In the genomic region with DNA sequence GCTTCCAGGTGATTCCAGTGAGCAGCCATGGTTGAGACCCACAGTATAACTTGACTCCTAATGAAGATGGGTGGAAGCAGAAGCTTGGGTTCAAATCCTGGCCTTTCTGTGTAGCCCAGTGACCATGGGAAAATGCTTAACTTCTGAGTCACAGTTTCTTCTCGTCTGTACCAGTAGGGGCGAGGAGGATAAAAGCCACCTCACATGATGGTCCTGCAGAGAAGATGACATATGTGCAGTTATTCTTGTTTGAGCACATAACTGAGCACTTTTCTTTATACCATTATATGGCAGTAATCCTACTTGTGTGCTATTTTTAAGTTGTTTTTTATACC, we compare ENCODE assay signal across 1 cellular context.
TF ChIP-seq lines count a peak whose summit lies in the region.

No MANE protein-coding gene starts in this region.

TF ChIP-seq in HCT116, 20 proteins besides CTCF, POLR2A, EP300 and RAD21:
- TF ChIP-seq, protein P1, sequence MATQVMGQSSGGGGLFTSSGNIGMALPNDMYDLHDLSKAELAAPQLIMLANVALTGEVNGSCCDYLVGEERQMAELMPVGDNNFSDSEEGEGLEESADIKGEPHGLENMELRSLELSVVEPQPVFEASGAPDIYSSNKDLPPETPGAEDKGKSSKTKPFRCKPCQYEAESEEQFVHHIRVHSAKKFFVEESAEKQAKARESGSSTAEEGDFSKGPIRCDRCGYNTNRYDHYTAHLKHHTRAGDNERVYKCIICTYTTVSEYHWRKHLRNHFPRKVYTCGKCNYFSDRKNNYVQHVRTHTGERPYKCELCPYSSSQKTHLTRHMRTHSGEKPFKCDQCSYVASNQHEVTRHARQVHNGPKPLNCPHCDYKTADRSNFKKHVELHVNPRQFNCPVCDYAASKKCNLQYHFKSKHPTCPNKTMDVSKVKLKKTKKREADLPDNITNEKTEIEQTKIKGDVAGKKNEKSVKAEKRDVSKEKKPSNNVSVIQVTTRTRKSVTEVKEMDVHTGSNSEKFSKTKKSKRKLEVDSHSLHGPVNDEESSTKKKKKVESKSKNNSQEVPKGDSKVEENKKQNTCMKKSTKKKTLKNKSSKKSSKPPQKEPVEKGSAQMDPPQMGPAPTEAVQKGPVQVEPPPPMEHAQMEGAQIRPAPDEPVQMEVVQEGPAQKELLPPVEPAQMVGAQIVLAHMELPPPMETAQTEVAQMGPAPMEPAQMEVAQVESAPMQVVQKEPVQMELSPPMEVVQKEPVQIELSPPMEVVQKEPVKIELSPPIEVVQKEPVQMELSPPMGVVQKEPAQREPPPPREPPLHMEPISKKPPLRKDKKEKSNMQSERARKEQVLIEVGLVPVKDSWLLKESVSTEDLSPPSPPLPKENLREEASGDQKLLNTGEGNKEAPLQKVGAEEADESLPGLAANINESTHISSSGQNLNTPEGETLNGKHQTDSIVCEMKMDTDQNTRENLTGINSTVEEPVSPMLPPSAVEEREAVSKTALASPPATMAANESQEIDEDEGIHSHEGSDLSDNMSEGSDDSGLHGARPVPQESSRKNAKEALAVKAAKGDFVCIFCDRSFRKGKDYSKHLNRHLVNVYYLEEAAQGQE (IDR thresholded peaks at IDR 0.05; ENCODE audit: low read depth): no peak
- no peak for TF ChIP-seq CEBPB (IDR thresholded peaks at IDR 0.05; ENCODE audit: low read depth)
- TF ChIP-seq POLR2AphosphoS5 (IDR thresholded peaks at IDR 0.05; ENCODE audit: low read depth, low read length): no peak
- no peak for TF ChIP-seq CBX3 (IDR thresholded peaks at IDR 0.05; ENCODE audit: low read depth)
- TF ChIP-seq JUND (IDR thresholded peaks at IDR 0.05): no peak
- TF ChIP-seq YY1 (IDR thresholded peaks at IDR 0.05; ENCODE audit: extremely low read depth, insufficient replicate concordance, low read depth, low read length): no peak
- no peak for TF ChIP-seq ELF1 (IDR thresholded peaks at IDR 0.05; ENCODE audit: borderline replicate concordance, low read depth)
- no peak for TF ChIP-seq ZFX (IDR thresholded peaks at IDR 0.05)
- TF ChIP-seq SIN3A (IDR thresholded peaks at IDR 0.05; ENCODE audit: low read depth): no peak
- TF ChIP-seq, protein P2, sequence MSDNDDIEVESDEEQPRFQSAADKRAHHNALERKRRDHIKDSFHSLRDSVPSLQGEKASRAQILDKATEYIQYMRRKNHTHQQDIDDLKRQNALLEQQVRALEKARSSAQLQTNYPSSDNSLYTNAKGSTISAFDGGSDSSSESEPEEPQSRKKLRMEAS (IDR thresholded peaks at IDR 0.05): no peak
- no peak for TF ChIP-seq EGR1 (IDR thresholded peaks at IDR 0.05; ENCODE audit: low read depth)
- TF ChIP-seq SP1 (IDR thresholded peaks at IDR 0.05; ENCODE audit: low read depth): no peak
- no peak for TF ChIP-seq TCF7L2 (IDR thresholded peaks at IDR 0.05; ENCODE audit: borderline replicate concordance, extremely low read depth, insufficient read depth, insufficient read length)
- TF ChIP-seq FOSL1 (IDR thresholded peaks at IDR 0.05; ENCODE audit: low read depth): no peak
- no peak for TF ChIP-seq EZH2phosphoT487 (IDR thresholded peaks at IDR 0.05; ENCODE audit: borderline replicate concordance)
- no peak for TF ChIP-seq ZNF274 (IDR thresholded peaks at IDR 0.05; ENCODE audit: low read depth, low read length)
- TF ChIP-seq EZH2 (IDR thresholded peaks at IDR 0.05): no peak
- TF ChIP-seq, protein P3, sequence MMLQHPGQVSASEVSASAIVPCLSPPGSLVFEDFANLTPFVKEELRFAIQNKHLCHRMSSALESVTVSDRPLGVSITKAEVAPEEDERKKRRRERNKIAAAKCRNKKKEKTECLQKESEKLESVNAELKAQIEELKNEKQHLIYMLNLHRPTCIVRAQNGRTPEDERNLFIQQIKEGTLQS (IDR thresholded peaks at IDR 0.05): no peak
